In the genomic region with DNA sequence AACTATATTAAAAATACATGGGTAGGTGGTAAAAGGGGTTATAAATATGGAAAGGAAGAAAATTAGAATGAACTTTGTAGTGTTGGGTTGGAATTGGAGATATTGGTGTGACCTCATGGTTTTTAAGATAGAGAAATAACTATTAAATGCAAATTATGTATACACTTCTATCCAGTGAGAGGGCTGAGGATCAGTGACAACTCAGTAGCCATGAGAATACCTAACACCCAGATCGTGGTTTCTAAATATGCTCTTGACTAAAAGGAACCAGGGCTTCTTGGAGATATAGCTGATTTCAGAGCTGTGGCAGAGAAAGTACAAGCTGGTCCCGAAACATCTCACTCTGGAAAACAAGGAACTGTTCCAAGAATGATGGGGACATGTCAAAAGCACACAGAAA, we compare ENCODE assay signal across 25 cellular contexts. TPM values are rescaled to one million over a fixed set of nuclear protein-coding genes. Genes with fewer than 3 reads are reported as not detected.
"Had no signal": no experiment of that assay in that cellular context is flagged by ENCODE, and none has a peak within 500 bp of the region (broad histone marks: within the 10 kb centered on the region; RNA-seq: fewer than 3 reads in every experiment).

No MANE protein-coding gene starts in this region.

- H3K27me3 ChIP-seq: dorsolateral prefrontal cortex, left lung, right atrium auricular region, sigmoid colon, thyroid gland, vagina had no signal

- H3K27me3 Mint-ChIP-seq: naive B cell; stimulated activated naive CD8-positive, alpha-beta T cell treated with anti-CD3 and anti-CD28 coated beads, Interleukin-15, amount 100 ng/mL, for 72 hours had no signal

- FAIRE-seq: colon, frontal cortex, kidney had no signal

- H3K4me1 ChIP-seq: left lung, parathyroid adenoma, prostate gland, right atrium auricular region, sigmoid colon, vagina had no signal

- H3K9ac ChIP-seq: parathyroid adenoma had no signal

- H3K4me3 Mint-ChIP-seq: immature natural killer cell; mesothelial cell of epicardium; naive B cell; natural killer cell treated with Interleukin-12 subunit alpha and Interleukin-12 subunit beta and Interleukin-15 and Interleukin-18, amount 100 ng/mL, for 72 hours; neural crest cell; stimulated activated naive CD8-positive, alpha-beta T cell treated with anti-CD3 and anti-CD28 coated beads, Interleukin-15, amount 100 ng/mL, for 72 hours had no signal

- H3K36me3 ChIP-seq: prostate gland, right atrium auricular region, vagina had no signal

- H3K4me1 Mint-ChIP-seq: immature natural killer cell, mesothelial cell of epicardium, neural crest cell had no signal

- H3K79me2 ChIP-seq: parathyroid adenoma had no signal

- DNase-seq: dorsolateral prefrontal cortex; effector CD4-positive, alpha-beta T cell; hypothalamus; immature natural killer cell; kidney; left lung; mesenchymal stem cell; mucosa of descending colon; naive B cell; sigmoid colon; stimulated activated CD4-positive, alpha-beta T cell treated with anti-CD3 and anti-CD28 coated beads, Interleukin-2, amount 100 ng/mL, for 24 hours; stimulated activated naive CD4-positive, alpha-beta T cell; stimulated activated naive CD8-positive, alpha-beta T cell treated with anti-CD3 and anti-CD28 coated beads, Interleukin-15, amount 100 ng/mL, for 72 hours; thyroid gland; trophoblast cell had no signal

- H3K9me3 ChIP-seq: left lung, mucosa of descending colon, prostate gland, right atrium auricular region, sigmoid colon, thyroid gland, vagina had no signal

- H3K4me3 ChIP-seq: dorsolateral prefrontal cortex, left lung, mucosa of descending colon, prostate gland, right atrium auricular region, sigmoid colon, thyroid gland, vagina had no signal

- H3K9me3 Mint-ChIP-seq: immature natural killer cell; mesothelial cell of epicardium; naive B cell; natural killer cell treated with Interleukin-12 subunit alpha and Interleukin-12 subunit beta and Interleukin-15 and Interleukin-18, amount 100 ng/mL, for 72 hours; neural crest cell; stimulated activated naive CD8-positive, alpha-beta T cell treated with anti-CD3 and anti-CD28 coated beads, Interleukin-15, amount 100 ng/mL, for 72 hours had no signal

- H3K27ac ChIP-seq: left lung, parathyroid adenoma, prostate gland, right atrium auricular region, sigmoid colon, thyroid gland, vagina had no signal

- H3K27ac Mint-ChIP-seq: mesothelial cell of epicardium; natural killer cell treated with Interleukin-12 subunit alpha and Interleukin-12 subunit beta and Interleukin-15 and Interleukin-18, amount 100 ng/mL, for 72 hours; stimulated activated naive CD8-positive, alpha-beta T cell treated with anti-CD3 and anti-CD28 coated beads, Interleukin-15, amount 100 ng/mL, for 72 hours had no signal

- ATAC-seq: left lung; mucosa of descending colon; natural killer cell treated with Interleukin-12 subunit alpha and Interleukin-12 subunit beta and Interleukin-15 and Interleukin-18, amount 100 ng/mL, for 72 hours; stimulated activated naive CD8-positive, alpha-beta T cell treated with anti-CD3 and anti-CD28 coated beads, Interleukin-15, amount 100 ng/mL, for 72 hours had no signal

- H3K36me3 Mint-ChIP-seq: immature natural killer cell; naive B cell; natural killer cell treated with Interleukin-12 subunit alpha and Interleukin-12 subunit beta and Interleukin-15 and Interleukin-18, amount 100 ng/mL, for 72 hours had no signal

- H2AFZ ChIP-seq: parathyroid adenoma had no signal

RNA-seq across cellular contexts. Expression of a gene that starts 44.4 kb away (rescaled TPM):
- total RNA-seq: fibroblast of villous mesenchyme, neural crest cell had no signal
